9 cellular contexts compared by ENCODE assay signal in the genomic region with DNA sequence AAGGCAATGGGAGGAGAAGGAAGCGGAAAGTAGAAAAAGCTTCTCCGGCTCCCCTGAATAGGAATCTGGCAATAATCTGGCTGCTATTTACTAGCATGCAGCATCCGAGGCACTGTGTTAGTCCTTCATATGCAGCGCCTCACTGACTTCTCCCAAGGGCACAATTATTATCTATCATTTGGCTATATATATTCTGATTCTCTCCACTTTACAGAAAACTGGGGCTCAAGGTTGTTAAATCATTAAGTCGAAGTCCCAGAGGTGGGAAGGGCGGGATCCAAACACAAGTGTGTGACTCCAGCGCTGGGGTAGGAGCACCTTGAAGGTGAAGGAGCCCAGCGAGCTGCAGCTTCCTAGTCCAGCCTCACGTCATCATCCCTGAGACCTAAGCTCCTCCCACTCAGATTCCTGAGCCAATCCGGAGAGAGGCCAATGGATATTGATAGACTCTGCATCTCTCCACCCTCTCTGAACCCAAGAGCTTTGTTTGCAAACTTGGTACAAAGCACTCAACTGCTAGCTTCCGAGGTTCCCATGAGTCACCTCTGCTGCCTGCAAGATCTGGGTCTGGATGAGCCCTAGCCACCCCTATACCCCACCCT. TPM values are rescaled to one million over a fixed set of nuclear protein-coding genes. Genes with fewer than 3 reads are reported as not detected.
DNase-seq lines count a peak whose midpoint lies in the region; ATAC-seq and TF ChIP-seq lines count a peak whose summit lies in the region.
"Had no signal": no experiment of that assay in that cellular context is flagged by ENCODE, and none has a peak within 500 bp of the region (broad histone marks: within the 10 kb centered on the region; RNA-seq: fewer than 3 reads in every experiment).

No MANE protein-coding gene starts in this region.

- TF ChIP-seq EP300 in esophagus muscularis mucosa (IDR thresholded peaks at IDR 0.05): no peak

- 45% methylated on average over 11 of the region's 11 CpGs for WGBS in esophagus muscularis mucosa

- H3K9me3 ChIP-seq in esophagus muscularis mucosa (no peaks in the 10 kb centered on the region), mucosa of rectum (ENCODE audit: control insufficient read depth in 2 of 2, low read length in 2 of 2) (no peaks in the 10 kb centered on the region), uterus (no peaks in the 10 kb centered on the region)

- no peak for ATAC-seq in GM18519 (IDR thresholded peaks at IDR 0.05; ENCODE audit: low FRiP score, unreplicated experiment)
- no peak for ATAC-seq in naive thymus-derived CD8-positive, alpha-beta T cell
- no peak for ATAC-seq in activated naive CD4-positive, alpha-beta T cell treated with anti-CD3 and anti-CD28 coated beads, Interleukin-2, amount 50 U/mL, for 72 hours
- ATAC-seq: GM12878 had no signal

- no peaks in the 10 kb centered on the region for H3K27me3 Mint-ChIP-seq in Calu3 (ENCODE audit: unreplicated experiment)
- no peaks in the 10 kb centered on the region for H3K27me3 Mint-ChIP-seq in naive thymus-derived CD8-positive, alpha-beta T cell

- no TSS peak for BruUV-seq in Calu3 (replicated peaks; lab: Mats Ljungman, UMichigan)

- H3K36me3 ChIP-seq in esophagus muscularis mucosa (no peaks in the 10 kb centered on the region), mucosa of rectum (ENCODE audit: control insufficient read depth in 2 of 2, insufficient read depth in 2 of 2, low read length in 2 of 2) (no peaks in the 10 kb centered on the region), uterus (no peaks in the 10 kb centered on the region)

- H3K4me1 ChIP-seq in esophagus muscularis mucosa: peaks cover 0 to 11% (median 6%) of the 10 kb centered on the region in 4 donors
- peaks cover 0 to 6% of the 10 kb centered on the region in 2 donors for H3K4me1 ChIP-seq in mucosa of rectum (ENCODE audit: control insufficient read depth in 2 of 2, insufficient read depth in 2 of 2, low read length in 2 of 2)
- no peaks in the 10 kb centered on the region for H3K4me1 ChIP-seq in uterus

- DNase-seq in Calu3 (peak; percentile 70), NCI-H82 treated with DMSO at 0.1 percent for 48 hours (lab: John Stamatoyannopoulos, UW; ENCODE audit: unreplicated experiment) (peak; percentile 39), esophagus muscularis mucosa (ENCODE audit: extremely low spot score) (no peak), uterus (no peak)
- DNase-seq in naive thymus-derived CD8-positive, alpha-beta T cell: no peak
- no peak for DNase-seq in activated naive CD4-positive, alpha-beta T cell treated with anti-CD3 and anti-CD28 coated beads, Interleukin-2, amount 50 U/mL, for 72 hours (ENCODE audit: low spot score in 2 of 2)

- peak overlapping the region; percentile 52 to 56 for H3K9ac ChIP-seq in mucosa of rectum (ENCODE audit: low read depth in 1 of 2, low read length in 2 of 2)

- POLR2A ChIA-PET in naive thymus-derived CD8-positive, alpha-beta T cell (lab: Charles Lee): interaction anchor here (0.5 kb wide), 1 partner anchor 15 kb away, joined by 3 read pairs; no protein-coding TSS in a partner anchor

- TF ChIP-seq POLR2A in esophagus muscularis mucosa (IDR thresholded peaks at IDR 0.05; ENCODE audit: low read depth): no peak
- TF ChIP-seq POLR2A in uterus (IDR thresholded peaks at IDR 0.05): no peak

- intact Hi-C loops in Calu3 (cut with micrococcal nuclease; ENCODE audit: unreplicated experiment): no loop called here
- intact Hi-C loops in esophagus muscularis mucosa (cut with DNase I): no loop called here
- intact Hi-C loops in uterus (cut with DNase I; ENCODE audit: low total_unique reads): no loop called here

- H3K4me3 ChIP-seq in esophagus muscularis mucosa: peak overlapping the region; percentile 28 to 43 (median 42)
- peak overlapping the region; percentile 45 to 60 for H3K4me3 ChIP-seq in mucosa of rectum (ENCODE audit: low read length in 2 of 2)
- no peak overlapping the region for H3K4me3 ChIP-seq in uterus
- H3K4me3 ChIP-seq: GM12878 had no signal

- peak overlapping the region; percentile 65 for H3K27ac Mint-ChIP-seq in Calu3 (ENCODE audit: unreplicated experiment)
- H3K27ac Mint-ChIP-seq in naive thymus-derived CD8-positive, alpha-beta T cell: no peak overlapping the region
- no peak overlapping the region for H3K27ac Mint-ChIP-seq in activated naive CD4-positive, alpha-beta T cell treated with anti-CD3 and anti-CD28 coated beads, Interleukin-2, amount 50 U/mL, for 72 hours

- H3K4me3 Mint-ChIP-seq in Calu3 (ENCODE audit: low read depth, unreplicated experiment): peak overlapping the region; percentile 63
- H3K4me3 Mint-ChIP-seq in naive thymus-derived CD8-positive, alpha-beta T cell: no peak overlapping the region

- H3K36me3 Mint-ChIP-seq in Calu3 (ENCODE audit: insufficient read depth, unreplicated experiment): peaks cover 4% of the 10 kb centered on the region
- no peaks in the 10 kb centered on the region for H3K36me3 Mint-ChIP-seq in naive thymus-derived CD8-positive, alpha-beta T cell
- no peaks in the 10 kb centered on the region for H3K36me3 Mint-ChIP-seq in activated naive CD4-positive, alpha-beta T cell treated with anti-CD3 and anti-CD28 coated beads, Interleukin-2, amount 50 U/mL, for 72 hours

- CTCF ChIA-PET in Calu3 (lab: Charles Lee): interaction anchor here (0.6 to 1.6 kb wide), 7 partner anchors 9 to 247 kb away, joined by 3 to 8 read pairs (median 3); a partner anchor contains a TSS

- TF ChIP-seq CTCF in Calu3 (IDR thresholded peaks at IDR 0.05; ENCODE audit: unreplicated experiment) (no peak), esophagus muscularis mucosa (IDR thresholded peaks at IDR 0.05) (no peak), uterus (IDR thresholded peaks at IDR 0.05) (no peak)

- peak overlapping the region in 1 of 4 donors; percentile 34 for H3K27ac ChIP-seq in esophagus muscularis mucosa (replicated peaks in 1 of 4)
- peak overlapping the region; percentile 40 to 67 for H3K27ac ChIP-seq in mucosa of rectum (ENCODE audit: low read depth in 2 of 2, low read length in 2 of 2)
- peak overlapping the region in 1 of 2 donors; percentile 9 for H3K27ac ChIP-seq in uterus

- H3K27me3 ChIP-seq in esophagus muscularis mucosa (peaks cover 0 to under 1% (median 0%) of the 10 kb centered on the region in 4 donors), mucosa of rectum (ENCODE audit: control insufficient read depth in 2 of 2, insufficient read depth in 2 of 2, low read length in 2 of 2) (no peaks in the 10 kb centered on the region), uterus (no peaks in the 10 kb centered on the region)

- no peaks in the 10 kb centered on the region for H3K9me3 Mint-ChIP-seq in Calu3 (ENCODE audit: low read depth, unreplicated experiment)
- H3K9me3 Mint-ChIP-seq in naive thymus-derived CD8-positive, alpha-beta T cell: no peaks in the 10 kb centered on the region
- no peaks in the 10 kb centered on the region for H3K9me3 Mint-ChIP-seq in activated naive CD4-positive, alpha-beta T cell treated with anti-CD3 and anti-CD28 coated beads, Interleukin-2, amount 50 U/mL, for 72 hours

- peaks cover 15% of the 10 kb centered on the region for H3K4me1 Mint-ChIP-seq in Calu3 (ENCODE audit: low read depth, unreplicated experiment)
- H3K4me1 Mint-ChIP-seq in naive thymus-derived CD8-positive, alpha-beta T cell: no peaks in the 10 kb centered on the region

RNA-seq across cellular contexts. Expression of a gene that starts 16.6 kb away (rescaled TPM):
- 15.0 and 18.8 TPM in 2 replicates for total RNA-seq in Calu3 (2022)
- 10 to 100 TPM in 1 of 4 donors, 1 to 10 TPM in 3; 8.2 to 11.9 (median 8.7) TPM for total RNA-seq in esophagus muscularis mucosa
- total RNA-seq in uterus: 10 to 100 TPM in 3 of 4 donors, 1 to 10 TPM in 1; 7.2 to 30.4 (median 13.1) TPM
- total RNA-seq in naive thymus-derived CD8-positive, alpha-beta T cell: 10 to 100 TPM; 18.5 to 22.8 TPM
- polyA plus RNA-seq in naive thymus-derived CD8-positive, alpha-beta T cell: 1 to 10 TPM; 1.8 to 6.2 (median 5.0) TPM
- total RNA-seq in activated naive CD4-positive, alpha-beta T cell treated with anti-CD3 and anti-CD28 coated beads, Interleukin-2, amount 50 U/mL, for 72 hours: 10 to 100 TPM; 33.1 to 34.4 TPM

Comparison
In these comparisons a context has a peak if more than half of its experiments do, and no peak if none do; other contexts are left out.
1. DNase-seq: peak in Calu3 (single experiment) and NCI-H82 treated with DMSO at 0.1 percent for 48 hours (single experiment); none in esophagus muscularis mucosa (single experiment), uterus (0 of 2), naive thymus-derived CD8-positive, alpha-beta T cell (0 of 10) and activated naive CD4-positive, alpha-beta T cell treated with anti-CD3 and anti-CD28 coated beads, Interleukin-2, amount 50 U/mL, for 72 hours (0 of 2).
2. H3K4me3 ChIP-seq: peak in esophagus muscularis mucosa (4 of 4) and mucosa of rectum (2 of 2); none in uterus (0 of 2).